Comparison of ENCODE assay signal across 25 cellular contexts in the genomic region with DNA sequence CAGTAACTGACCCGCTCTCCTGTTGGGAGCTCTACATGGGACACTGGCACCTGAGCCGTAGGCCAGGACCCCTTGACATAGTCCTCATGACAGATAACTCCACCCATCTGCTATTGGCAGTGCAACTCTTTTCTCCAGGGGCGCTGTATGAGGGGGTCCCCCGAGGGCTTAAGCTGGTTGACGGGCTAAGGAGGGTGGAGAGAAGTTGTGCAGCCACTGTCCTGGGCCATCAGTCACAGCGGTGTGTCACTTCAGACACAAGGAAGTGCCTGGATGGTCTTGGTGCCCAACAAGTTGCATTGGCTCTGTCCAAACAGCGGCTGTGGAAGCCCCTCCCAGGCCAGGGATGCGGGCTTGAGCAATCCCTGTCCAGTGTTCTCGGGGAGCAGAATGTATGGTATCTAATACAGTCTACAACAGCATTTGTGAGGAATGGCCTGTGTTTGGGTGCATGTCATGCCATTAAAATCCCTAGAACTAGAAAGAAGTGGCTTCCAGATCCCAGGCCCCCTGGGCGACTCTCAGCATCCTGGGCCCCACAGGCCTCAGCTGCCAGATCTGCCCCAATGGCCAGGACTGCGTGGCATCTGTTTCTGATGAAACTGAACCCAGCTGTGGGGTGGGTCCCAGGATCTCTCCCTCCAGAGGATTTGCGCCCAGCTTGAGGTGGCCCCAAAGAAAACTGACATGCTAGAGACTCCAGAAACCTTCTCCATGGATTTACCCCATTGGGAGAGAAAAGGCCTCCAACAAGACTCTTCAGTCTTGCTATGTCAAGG. TPM values are rescaled to one million over a fixed set of nuclear protein-coding genes. Genes with fewer than 3 reads are reported as not detected.
DNase-seq lines count a peak whose midpoint lies in the region; ATAC-seq and TF ChIP-seq lines count a peak whose summit lies in the region.
"Had no signal": no experiment of that assay in that cellular context is flagged by ENCODE, and none has a peak within 500 bp of the region (broad histone marks: within the 10 kb centered on the region; RNA-seq: fewer than 3 reads in every experiment).

No MANE protein-coding gene starts in this region.

- intact Hi-C loops in testis (cut with DNase I; ENCODE audit: low total_unique reads): no loop called here

- no peaks in the 10 kb centered on the region for H3K4me1 ChIP-seq in testis

- no peaks in the 10 kb centered on the region for H3K9me3 ChIP-seq in testis

- peak; percentile 40 for DNase-seq in activated CD8-positive, alpha-beta memory T cell treated with anti-CD3 and anti-CD28 coated beads for 24 hours
- DNase-seq in activated CD8-positive, alpha-beta memory T cell treated with anti-CD3 and anti-CD28 coated beads, Interleukin-2, amount 10 ng/mL, durations not matched to agents 7 days and 5 days: no peak
- DNase-seq in coronary artery (ENCODE audit: low spot score): peak; percentile 40
- DNase-seq in mesenteric fat pad (ENCODE audit: low spot score): peak; percentile 74
- peak; percentile 7 for DNase-seq in testis
- no peak for DNase-seq in T-helper 2 cell treated with Interferon-gamma antibody and Interleukin-4, amounts not matched to agents 5 μg/mL and 100 μg/mL, for 36 hours (ENCODE audit: low spot score)
- no peak for DNase-seq in activated CD4-positive, CD25-positive, alpha-beta regulatory T cell treated with anti-CD3 and anti-CD28 coated beads, Interleukin-2, amount 50 U/mL, for 72 hours
- DNase-seq: DMS 273 treated with DMSO at 0.1 percent for 48 hours, DMS79, EL, GDM1, HCEC 1CT, KBM-7, MV-4-11, NCI-H1105, NCI-H1436 treated with DMSO at 0.1 percent for 48 hours, NCI-H187 treated with DMSO at 0.1 percent for 48 hours, NCI-H2171 treated with DMSO at 0.1 percent for 48 hours, NCI-H524 treated with DMSO at 0.1 percent for 48 hours, NCI-H774 had no signal

- ATAC-seq in activated CD8-positive, alpha-beta memory T cell treated with anti-CD3 and anti-CD28 coated beads, Interleukin-2, amount 10 ng/mL, durations not matched to agents 7 days and 5 days: no peak
- ATAC-seq: CD8-positive, alpha-beta T cell; GM12878 had no signal

- WGBS in testis, 2 donors: 97% methylated on average over 8 to 12 of the region's 12 CpGs

- no peak overlapping the region for H3K27ac Mint-ChIP-seq in activated CD8-positive, alpha-beta memory T cell treated with anti-CD3 and anti-CD28 coated beads, Interleukin-2, amount 10 ng/mL, durations not matched to agents 7 days and 5 days
- H3K27ac Mint-ChIP-seq in T-helper 2 cell treated with Interferon-gamma antibody and Interleukin-4, amounts not matched to agents 5 μg/mL and 100 μg/mL, for 36 hours: no peak overlapping the region
- H3K27ac Mint-ChIP-seq: B cell had no signal

- H3K4me3 ChIP-seq in coronary artery: no peak overlapping the region
- no peak overlapping the region for H3K4me3 ChIP-seq in testis
- H3K4me3 ChIP-seq: GM12878 had no signal

- TF ChIP-seq POLR2A in testis (IDR thresholded peaks at IDR 0.05): no peak

- H3K4me3 Mint-ChIP-seq in activated CD8-positive, alpha-beta memory T cell treated with anti-CD3 and anti-CD28 coated beads, Interleukin-2, amount 10 ng/mL, durations not matched to agents 7 days and 5 days: no peak overlapping the region
- no peak overlapping the region for H3K4me3 Mint-ChIP-seq in T-helper 2 cell treated with Interferon-gamma antibody and Interleukin-4, amounts not matched to agents 5 μg/mL and 100 μg/mL, for 36 hours
- H3K4me3 Mint-ChIP-seq: B cell; CD8-positive, alpha-beta T cell had no signal

- CTCF ChIA-PET in activated CD8-positive, alpha-beta memory T cell treated with anti-CD3 and anti-CD28 coated beads, Interleukin-2, amount 10 ng/mL, durations not matched to agents 7 days and 5 days (lab: Charles Lee): no interaction called here

- peaks cover 6% of the 10 kb centered on the region for H3K36me3 Mint-ChIP-seq in activated CD8-positive, alpha-beta memory T cell treated with anti-CD3 and anti-CD28 coated beads, Interleukin-2, amount 10 ng/mL, durations not matched to agents 7 days and 5 days
- no peaks in the 10 kb centered on the region for H3K36me3 Mint-ChIP-seq in T-helper 2 cell treated with Interferon-gamma antibody and Interleukin-4, amounts not matched to agents 5 μg/mL and 100 μg/mL, for 36 hours (ENCODE audit: low read depth)

- H3K27me3 ChIP-seq in testis: no peaks in the 10 kb centered on the region

- no peaks in the 10 kb centered on the region for H3K27me3 Mint-ChIP-seq in activated CD8-positive, alpha-beta memory T cell treated with anti-CD3 and anti-CD28 coated beads, Interleukin-2, amount 10 ng/mL, durations not matched to agents 7 days and 5 days
- no peaks in the 10 kb centered on the region for H3K27me3 Mint-ChIP-seq in T-helper 2 cell treated with Interferon-gamma antibody and Interleukin-4, amounts not matched to agents 5 μg/mL and 100 μg/mL, for 36 hours (ENCODE audit: low read depth)
- H3K27me3 Mint-ChIP-seq: B cell had no signal

- TF ChIP-seq CTCF in coronary artery (IDR thresholded peaks at IDR 0.05) (no peak), testis (IDR thresholded peaks at IDR 0.05) (no peak)

- H3K4me1 Mint-ChIP-seq in activated CD8-positive, alpha-beta memory T cell treated with anti-CD3 and anti-CD28 coated beads, Interleukin-2, amount 10 ng/mL, durations not matched to agents 7 days and 5 days: no peaks in the 10 kb centered on the region
- H3K4me1 Mint-ChIP-seq in T-helper 2 cell treated with Interferon-gamma antibody and Interleukin-4, amounts not matched to agents 5 μg/mL and 100 μg/mL, for 36 hours (ENCODE audit: low read depth): no peaks in the 10 kb centered on the region
- H3K4me1 Mint-ChIP-seq: B cell had no signal

- H3K36me3 ChIP-seq in testis (ENCODE audit: low read depth, missing control alignments): no peaks in the 10 kb centered on the region

- no peak overlapping the region for H3K27ac ChIP-seq in coronary artery
- no peak overlapping the region for H3K27ac ChIP-seq in testis
- H3K27ac ChIP-seq: 22Rv1, C4-2B had no signal

- H3K9me3 Mint-ChIP-seq in activated CD8-positive, alpha-beta memory T cell treated with anti-CD3 and anti-CD28 coated beads, Interleukin-2, amount 10 ng/mL, durations not matched to agents 7 days and 5 days (ENCODE audit: low read depth): no peaks in the 10 kb centered on the region
- H3K9me3 Mint-ChIP-seq in T-helper 2 cell treated with Interferon-gamma antibody and Interleukin-4, amounts not matched to agents 5 μg/mL and 100 μg/mL, for 36 hours: no peaks in the 10 kb centered on the region
- H3K9me3 Mint-ChIP-seq: CD8-positive, alpha-beta T cell had no signal

RNA-seq across cellular contexts. Expression of a gene that starts 23.3 kb away (rescaled TPM):
- total RNA-seq in activated CD8-positive, alpha-beta memory T cell treated with anti-CD3 and anti-CD28 coated beads, Interleukin-2, amount 10 ng/mL, durations not matched to agents 7 days and 5 days: 10 to 100 TPM; 24.5 to 37.2 TPM
- total RNA-seq in mesenteric fat pad: 8.6 TPM
- 10 to 100 TPM; 24.4 to 25.6 TPM for total RNA-seq in testis
- 29.9 TPM for polyA plus RNA-seq in testis (ENCODE audit: insufficient read depth, low read depth, low replicate concordance)

Comparison
In these comparisons a context has a peak if more than half of its experiments do, and no peak if none do; other contexts are left out.
1. DNase-seq: peak in activated CD8-positive, alpha-beta memory T cell treated with anti-CD3 and anti-CD28 coated beads for 24 hours (single experiment), coronary artery (single experiment), mesenteric fat pad (single experiment) and testis (single experiment); none in activated CD8-positive, alpha-beta memory T cell treated with anti-CD3 and anti-CD28 coated beads, Interleukin-2, amount 10 ng/mL, durations not matched to agents 7 days and 5 days (single experiment), T-helper 2 cell treated with Interferon-gamma antibody and Interleukin-4, amounts not matched to agents 5 μg/mL and 100 μg/mL, for 36 hours (single experiment) and activated CD4-positive, CD25-positive, alpha-beta regulatory T cell treated with anti-CD3 and anti-CD28 coated beads, Interleukin-2, amount 50 U/mL, for 72 hours (single experiment).